1 cellular context compared by ENCODE assay signal in genomic region chr11:46611526-46612304, GRCh38.
TF ChIP-seq lines count a peak whose summit lies in the region.

No MANE protein-coding gene starts in this region.

TF ChIP-seq in GM12878, 131 proteins besides CTCF, POLR2A, EP300 and RAD21:
- TF ChIP-seq ZBTB40 (IDR thresholded peaks at IDR 0.05; ENCODE audit: borderline replicate concordance) (no peak), KAT2A (conservative IDR thresholded peaks at IDR 0.05; ENCODE audit: control insufficient read depth, low read depth, low read length) (no peak), IRF4 (IDR thresholded peaks at IDR 0.05; ENCODE audit: low read depth, low read length) (no peak), CHD4 (IDR thresholded peaks at IDR 0.05) (no peak)
